In genomic region chr9:109791747-109792146, GRCh38 we compare ENCODE assay signal across 20 cellular contexts. TPM values are rescaled to one million over a fixed set of nuclear protein-coding genes. Genes with fewer than 3 reads are reported as not detected.
A peak's percentile ranks its signal among the peaks of the same experiment; 100 is the strongest.
DNase-seq lines count a peak whose midpoint lies in the region; ATAC-seq and TF ChIP-seq lines count a peak whose summit lies in the region.
"Had no signal": no experiment of that assay in that cellular context is flagged by ENCODE, and none has a peak within 500 bp of the region (broad histone marks: within the 10 kb centered on the region; RNA-seq: fewer than 3 reads in every experiment).

No MANE protein-coding gene starts in this region.

- no peak overlapping the region for H4K8ac ChIP-seq in mesenchymal stem cell (ENCODE audit: low read length)

- no peaks in the 10 kb centered on the region for H3K9me2 ChIP-seq in GM23248 (ENCODE audit: insufficient read depth)
- no peaks in the 10 kb centered on the region; the same call in 1 of the 2 replicates for H3K9me2 ChIP-seq in PC-9 (ENCODE audit: insufficient read depth)

- WGBS in GM23248 (ENCODE audit: low coverage in 1 of 2, low lambda C conversion rate in 2 of 2, missing lambda C conversion rate in 2 of 2), 2 experiments: 100% methylated on average over 1 of the region's 1 CpG
- WGBS in mesenchymal stem cell: no CpG with 5 or more reads among the region's 1 CpG
- WGBS in smooth muscle cell (ENCODE audit: low lambda C conversion rate): 91% methylated on average over 1 of the region's 1 CpG

- no peak overlapping the region for H3K14ac ChIP-seq in mesenchymal stem cell (ENCODE audit: low read length in 2 of 2)

- no peak overlapping the region for H4K91ac ChIP-seq in mesenchymal stem cell (ENCODE audit: low read length)

- H2BK120ac ChIP-seq in mesenchymal stem cell (ENCODE audit: low read depth, low read length): no peak overlapping the region

- H3K4me2 ChIP-seq in GM23248 (ENCODE audit: unreplicated experiment) (peak overlapping the region; percentile 77), PC-9 (no peak overlapping the region), mesenchymal stem cell (ENCODE audit: low read length, poor library complexity, severe bottlenecking) (no peak overlapping the region), smooth muscle cell (no peak overlapping the region)

- H3K79me2 ChIP-seq in GM23248 (ENCODE audit: insufficient read depth) (peaks cover 95% of the 10 kb centered on the region), PC-9 (ENCODE audit: low read depth) (peaks cover 22% of the 10 kb centered on the region; the same call in 1 of the 2 replicates), smooth muscle cell (ENCODE audit: low read depth) (peaks cover 83% of the 10 kb centered on the region)

- H3K4me3 ChIP-seq in GM23248 (no peak overlapping the region), PC-9 (no peak overlapping the region), mesenchymal stem cell (ENCODE audit: insufficient read depth in 1 of 2, low read depth in 1 of 2, low read length in 2 of 2) (no peak overlapping the region), smooth muscle cell (no peak overlapping the region)

- intact Hi-C loops in PC-9 (cut with micrococcal nuclease; ENCODE audit: unreplicated experiment): loop anchor here (2.0 kb wide), 1 partner anchor 25 kb away; no protein-coding TSS in a partner anchor

- peaks cover 45% of the 10 kb centered on the region for H3K4me1 ChIP-seq in GM23248 (ENCODE audit: insufficient read depth)
- peaks cover 35% of the 10 kb centered on the region for H3K4me1 ChIP-seq in PC-9 (replicated peaks; ENCODE audit: insufficient read depth)
- peaks cover 18% of the 10 kb centered on the region for H3K4me1 ChIP-seq in mesenchymal stem cell (ENCODE audit: control insufficient read depth, insufficient read depth, low read depth, low read length)
- peaks cover 24% of the 10 kb centered on the region for H3K4me1 ChIP-seq in smooth muscle cell (ENCODE audit: low read depth)

- H3K9ac ChIP-seq in GM23248: no peak overlapping the region
- H3K9ac ChIP-seq in mesenchymal stem cell (ENCODE audit: low read length): no peak overlapping the region
- H3K9ac ChIP-seq in smooth muscle cell (ENCODE audit: low read depth): no peak overlapping the region

- ATAC-seq in GM21515 (IDR thresholded peaks at IDR 0.05; ENCODE audit: unreplicated experiment) (no peak), HG02623 (IDR thresholded peaks at IDR 0.05; ENCODE audit: unreplicated experiment) (no peak)
- ATAC-seq: Panc1 had no signal

- H2BK5ac ChIP-seq in mesenchymal stem cell (ENCODE audit: low read depth, low read length, poor library complexity, severe bottlenecking): no peak overlapping the region

- in situ Hi-C loops in GM23248 (cut with MboI): no loop called here

- POLR2A ChIA-PET in PC-9 (lab: Charles Lee; ENCODE audit: unreplicated experiment): interaction anchor here (0.6 kb wide), 1 partner anchor 312 kb away, joined by 7 read pairs; no protein-coding TSS in a partner anchor

- no peak overlapping the region for H3K4ac ChIP-seq in mesenchymal stem cell (ENCODE audit: low read depth in 1 of 2, low read length in 2 of 2)

- no peak for TF ChIP-seq CTCF in PC-9 (conservative IDR thresholded peaks at IDR 0.05)
- TF ChIP-seq CTCF in smooth muscle cell (IDR thresholded peaks at IDR 0.05; ENCODE audit: borderline replicate concordance, insufficient read depth, poor library complexity, severe bottlenecking): no peak

- no peaks in the 10 kb centered on the region for H4K20me1 ChIP-seq in GM23248 (ENCODE audit: insufficient read depth)
- H4K20me1 ChIP-seq in PC-9 (ENCODE audit: insufficient read depth): no peaks in the 10 kb centered on the region
- H4K20me1 ChIP-seq in smooth muscle cell (ENCODE audit: low read depth): no peaks in the 10 kb centered on the region

- H2AFZ ChIP-seq in GM23248 (no peak overlapping the region), PC-9 (no peak overlapping the region), mesenchymal stem cell (ENCODE audit: low read depth, low read length) (no peak overlapping the region), smooth muscle cell (ENCODE audit: low read depth) (no peak overlapping the region)

- H3K27me3 ChIP-seq in GM23248 (replicated peaks; ENCODE audit: insufficient read depth) (no peaks in the 10 kb centered on the region), PC-9 (ENCODE audit: insufficient read depth, low read depth) (no peaks in the 10 kb centered on the region), mesenchymal stem cell (ENCODE audit: control insufficient read depth in 1 of 2, insufficient read depth in 1 of 2, low read length in 2 of 2) (no peaks in the 10 kb centered on the region), smooth muscle cell (ENCODE audit: low read depth) (no peaks in the 10 kb centered on the region)

- H2BK12ac ChIP-seq in mesenchymal stem cell (ENCODE audit: low read length in 2 of 2): peak overlapping the region in 1 of 2 experiments; percentile 92

- peak overlapping the region; percentile 94 for H2AK5ac ChIP-seq in mesenchymal stem cell (ENCODE audit: low read length, severe bottlenecking)

- CTCF ChIA-PET in PC-9 (lab: Charles Lee): interaction anchor here (0.6 kb wide), 1 partner anchor 139 kb away, joined by 3 read pairs; no protein-coding TSS in a partner anchor

- peak overlapping the region; percentile 40 to 92 for H3K18ac ChIP-seq in mesenchymal stem cell (ENCODE audit: low read depth in 1 of 2, low read length in 2 of 2)

- no TSS peak for BruUV-seq in PC-9 (replicated peaks; lab: Mats Ljungman, UMichigan)

- peaks cover 20% of the 10 kb centered on the region for H3K79me1 ChIP-seq in mesenchymal stem cell (replicated peaks; ENCODE audit: low read length, poor library complexity, severe bottlenecking)

- H2BK15ac ChIP-seq in mesenchymal stem cell (ENCODE audit: low read depth, poor library complexity, severe bottlenecking): no peak overlapping the region

- H3K9me3 ChIP-seq in GM23248 (ENCODE audit: low read depth): no peaks in the 10 kb centered on the region
- H3K9me3 ChIP-seq in PC-9 (ENCODE audit: insufficient read depth, low read depth): peaks cover 3% of the 10 kb centered on the region; the same call in 1 of the 2 replicates
- no peaks in the 10 kb centered on the region for H3K9me3 ChIP-seq in mesenchymal stem cell (ENCODE audit: control insufficient read depth, low read length)
- no peaks in the 10 kb centered on the region for H3K9me3 ChIP-seq in smooth muscle cell (replicated peaks; ENCODE audit: low read depth)

- no peak overlapping the region for H3K23ac ChIP-seq in mesenchymal stem cell (ENCODE audit: low read length in 2 of 2)

- H3K27ac ChIP-seq in GM23248 (no peak overlapping the region), PC-9 (0 out of 2 replicates have a peak overlapping the region, but pooled peaks have one; percentile 9), mesenchymal stem cell (ENCODE audit: low read length, poor library complexity, severe bottlenecking) (no peak overlapping the region), smooth muscle cell (ENCODE audit: low read depth) (peak overlapping the region; percentile 88)
- H3K27ac ChIP-seq: C4-2B had no signal

- H3K36me3 ChIP-seq in GM23248 (ENCODE audit: low read depth): no peaks in the 10 kb centered on the region
- H3K36me3 ChIP-seq in PC-9 (ENCODE audit: low read depth): no peaks in the 10 kb centered on the region
- no peaks in the 10 kb centered on the region for H3K36me3 ChIP-seq in mesenchymal stem cell (ENCODE audit: control insufficient read depth in 1 of 2, insufficient read depth in 2 of 2, low read depth in 1 of 2, low read length in 2 of 2)
- no peaks in the 10 kb centered on the region for H3K36me3 ChIP-seq in smooth muscle cell (ENCODE audit: low read depth)

- DNase-seq in GM23248: no peak
- DNase-seq in PC-9: no peak
- no peak for DNase-seq in mesenchymal stem cell
- DNase-seq in smooth muscle cell (lab: John Stamatoyannopoulos, UW; ENCODE audit: unreplicated experiment): no peak
- DNase-seq in stimulated activated CD4-positive, alpha-beta T cell treated with anti-CD3 and anti-CD28 coated beads, Interleukin-4, amount 100 ng/mL, for 4 hours: no peak
- no peak for DNase-seq in RPMI8226
- DNase-seq: EL; GF-D8; KBM-7; NCI-H1092 treated with DMSO at 0.1 percent for 48 hours; NCI-H1436 treated with DMSO at 0.1 percent for 48 hours; NCI-H2029; NCI-H226; NCI-H524; NCI-H774; NK-92 treated with Interleukin-12 subunit alpha and Interleukin-12 subunit beta, amount 100 ng/mL, for 24 hours had no signal

- H3F3A ChIP-seq in GM23248 (ENCODE audit: insufficient read depth) (peaks cover 26% of the 10 kb centered on the region), PC-9 (ENCODE audit: insufficient read depth, low read depth) (peaks cover 27% of the 10 kb centered on the region), smooth muscle cell (ENCODE audit: low read depth) (peaks cover 10% of the 10 kb centered on the region)

RNA-seq across cellular contexts. Expression of gene PALM2AKAP2, which starts 11.7 kb away (rescaled TPM):
- 12.5 and 13.1 TPM in 2 replicates for total RNA-seq in GM23248 (2014; rRNA removed; shearing (Covaris generic))
- polyA plus RNA-seq in GM23248 (2016; fragmentation: Nextera tagmentation; extraction: Ambion mirVana): 14.0 and 16.7 TPM in 2 replicates
- total RNA-seq in PC-9 (2021): 2.1 and 3.1 TPM in 2 replicates
- 11.3 TPM for polyA plus RNA-seq in mesenchymal stem cell (2013, experiment 1 of 2)
- polyA plus RNA-seq in mesenchymal stem cell (2013, experiment 2 of 2): 10.8 TPM
- 9.3 and 23.0 TPM in 2 replicates for total RNA-seq in smooth muscle cell
- polyA plus RNA-seq in smooth muscle cell: 5.8 and 9.8 TPM in 2 replicates

Comparison
In these comparisons a context has a peak if more than half of its experiments do, and no peak if none do; other contexts are left out.
1. H3K27ac ChIP-seq: peak in PC-9 (single experiment) and smooth muscle cell (single experiment); none in GM23248 (single experiment) and mesenchymal stem cell (single experiment).